Comparison of ENCODE assay signal across 12 cellular contexts in genomic region chr2:65054749-65055426, GRCh38. TPM values are rescaled to one million over a fixed set of nuclear protein-coding genes. Genes with fewer than 3 reads are reported as not detected.
DNase-seq lines count a peak whose midpoint lies in the region; ATAC-seq and TF ChIP-seq lines count a peak whose summit lies in the region.
"Had no signal": no experiment of that assay in that cellular context is flagged by ENCODE, and none has a peak within 500 bp of the region (broad histone marks: within the 10 kb centered on the region; RNA-seq: fewer than 3 reads in every experiment).

No MANE protein-coding gene starts in this region.

- intact Hi-C loops in Calu3 (cut with micrococcal nuclease; ENCODE audit: unreplicated experiment) (no loop called here), posterior vena cava (cut with DNase I) (no loop called here)

- no peak overlapping the region for H3K9ac ChIP-seq in KMS-11

- no peak for DNase-seq in Calu3
- no peak for DNase-seq in central memory CD8-positive, alpha-beta T cell (ENCODE audit: low spot score in 2 of 2)
- DNase-seq in neural crest cell (ENCODE audit: low read depth, low spot score) = no peak
- DNase-seq in NCI-H1930 (lab: John Stamatoyannopoulos, UW) = no peak
- no peak for DNase-seq in RKO (ENCODE audit: low spot score)
- DNase-seq in posterior vena cava (ENCODE audit: low spot score) = no peak
- DNase-seq: amniotic stem cell, GF-D8, NCI-H1436 treated with DMSO at 0.1 percent for 48 hours, retina had no signal

- H4K20me1 ChIP-seq in KMS-11 (ENCODE audit: insufficient read depth) = no peaks in the 10 kb centered on the region

- peak overlapping the region; percentile 46; the same call in 1 of the 2 replicates for H3K4me2 ChIP-seq in KMS-11

- H3K27me3 ChIP-seq in KMS-11 (ENCODE audit: insufficient read depth, low read depth) = no peaks in the 10 kb centered on the region

- H3K4me1 ChIP-seq in KMS-11 (ENCODE audit: low read depth, poor library complexity, severe bottlenecking) = peaks cover 77% of the 10 kb centered on the region

- H3K4me1 Mint-ChIP-seq in Calu3 (ENCODE audit: low read depth, unreplicated experiment) (peaks cover 13% of the 10 kb centered on the region), neural crest cell (peaks cover 40% of the 10 kb centered on the region)
- peaks cover 47% of the 10 kb centered on the region for H3K4me1 Mint-ChIP-seq in central memory CD8-positive, alpha-beta T cell

- H3K79me2 ChIP-seq in KMS-11 (ENCODE audit: insufficient read depth, low read depth) = peaks cover 19% of the 10 kb centered on the region; the same call in 1 of the 2 replicates

- no TSS peak for BruUV-seq in Calu3 (replicated peaks; lab: Mats Ljungman, UMichigan)

- no peak overlapping the region for H3K4me3 ChIP-seq in KMS-11 (IDR thresholded peaks at IDR 0.05; ENCODE audit: insufficient read depth, low read depth, low read length)

- H3K27me3 Mint-ChIP-seq in Calu3 (ENCODE audit: unreplicated experiment) (no peaks in the 10 kb centered on the region), neural crest cell (ENCODE audit: low read depth) (no peaks in the 10 kb centered on the region)
- no peaks in the 10 kb centered on the region for H3K27me3 Mint-ChIP-seq in central memory CD8-positive, alpha-beta T cell

- H3K4me3 Mint-ChIP-seq in Calu3 (ENCODE audit: low read depth, unreplicated experiment) (peak overlapping the region; percentile 98), neural crest cell (peak overlapping the region; percentile 98)
- peak overlapping the region; percentile 79 for H3K4me3 Mint-ChIP-seq in central memory CD8-positive, alpha-beta T cell

- H3K27ac ChIP-seq in KMS-11 = no peak overlapping the region; the same call in 1 of the 2 replicates

- TF ChIP-seq CTCF in Calu3 (IDR thresholded peaks at IDR 0.05; ENCODE audit: unreplicated experiment) = no peak
- no peak for TF ChIP-seq CTCF in KMS-11 (conservative IDR thresholded peaks at IDR 0.05; ENCODE audit: low read depth, low read length)
- no peak for TF ChIP-seq CTCF in neural crest cell (conservative IDR thresholded peaks at IDR 0.05)

- CTCF ChIA-PET in Calu3 (lab: Charles Lee) = interaction anchor here (0.6 to 1.9 kb wide), 5 partner anchors 8 to 142 kb away, joined by 3 to 7 read pairs (median 5); partner anchors contain the start of gene RAB1A

- H3K36me3 ChIP-seq in KMS-11 (ENCODE audit: insufficient read depth) = no peaks in the 10 kb centered on the region

- H3K36me3 Mint-ChIP-seq in Calu3 (ENCODE audit: insufficient read depth, unreplicated experiment) = peaks cover 25% of the 10 kb centered on the region
- peaks cover 12% of the 10 kb centered on the region for H3K36me3 Mint-ChIP-seq in central memory CD8-positive, alpha-beta T cell (ENCODE audit: insufficient read depth)
- H3K36me3 Mint-ChIP-seq in neural crest cell (ENCODE audit: low read depth) = peaks cover 3% of the 10 kb centered on the region

- H3K27ac Mint-ChIP-seq in Calu3 (ENCODE audit: unreplicated experiment) = no peak overlapping the region
- H3K27ac Mint-ChIP-seq in central memory CD8-positive, alpha-beta T cell (ENCODE audit: low read depth) = no peak overlapping the region
- H3K27ac Mint-ChIP-seq in neural crest cell (ENCODE audit: unreplicated experiment) = no peak overlapping the region

- no peak overlapping the region for H2AFZ ChIP-seq in KMS-11 (ENCODE audit: low read depth)

- no peaks in the 10 kb centered on the region for H3K9me3 Mint-ChIP-seq in Calu3 (ENCODE audit: low read depth, unreplicated experiment)
- H3K9me3 Mint-ChIP-seq in central memory CD8-positive, alpha-beta T cell = no peaks in the 10 kb centered on the region
- peaks cover 2% of the 10 kb centered on the region for H3K9me3 Mint-ChIP-seq in neural crest cell

- no peak for ATAC-seq in central memory CD8-positive, alpha-beta T cell (replicated peaks; ENCODE audit: extremely low read depth, poor library complexity, severe bottlenecking)
- ATAC-seq in GM19035 (IDR thresholded peaks at IDR 0.05; ENCODE audit: unreplicated experiment) = no peak

RNA-seq across cellular contexts. Expression of gene CEP68, which starts 1.3 kb away (rescaled TPM):
- total RNA-seq in Calu3 (2022) = 9.6 and 10.0 TPM in 2 replicates
- total RNA-seq in neural crest cell = 25.0 and 29.0 TPM in 2 replicates
- total RNA-seq in posterior vena cava = 10 to 100 TPM; 16.2 to 20.3 TPM
